In the genomic region with DNA sequence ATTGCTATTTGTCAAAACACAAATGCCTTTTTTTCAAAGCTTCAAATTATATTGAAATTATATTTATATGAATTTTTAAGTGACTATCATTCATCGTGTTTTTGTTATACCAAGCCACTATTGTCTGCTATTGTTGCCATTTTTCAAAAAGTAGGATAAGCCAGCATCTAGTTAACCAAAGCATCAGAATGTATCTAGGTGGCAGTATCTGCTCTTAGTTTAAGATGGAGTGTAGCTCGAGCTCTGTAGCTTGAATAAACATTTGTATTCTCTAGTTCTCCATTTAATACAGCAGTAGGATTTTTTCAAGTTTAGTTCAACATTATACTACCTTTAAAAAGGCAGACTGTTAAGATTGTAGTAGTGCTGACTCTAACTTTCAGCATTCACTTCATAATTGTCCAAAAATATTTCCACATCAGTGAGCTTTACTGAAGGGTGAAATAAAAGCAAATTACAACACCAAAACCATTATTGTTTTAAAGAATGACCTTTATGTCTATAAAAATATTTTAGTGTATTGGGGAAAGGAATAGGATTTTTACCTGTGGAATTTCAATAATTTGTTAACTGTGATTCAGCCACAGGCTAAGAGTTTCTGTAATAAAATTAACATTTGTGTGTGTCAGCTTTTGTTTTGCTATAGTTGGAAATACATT, we compare ENCODE assay signal across 8 cellular contexts. TPM values are rescaled to one million over a fixed set of nuclear protein-coding genes. Genes with fewer than 3 reads are reported as not detected.
DNase-seq lines count a peak whose midpoint lies in the region; ATAC-seq and TF ChIP-seq lines count a peak whose summit lies in the region.

No MANE protein-coding gene starts in this region.

- H3K9me3 Mint-ChIP-seq in type B pancreatic cell: no peaks in the 10 kb centered on the region

- H3K4me3 Mint-ChIP-seq in type B pancreatic cell: peak overlapping the region; percentile 21

- TF ChIP-seq CTCF in heart left ventricle (IDR thresholded peaks at IDR 0.05) (peak in 9 of 12 donors; percentile 10 to 52 (median 38)), Peyer's patch (IDR thresholded peaks at IDR 0.05) (peak in 4 of 6 experiments; percentile 19 to 60 (median 46)), foreskin fibroblast (IDR thresholded peaks at IDR 0.05; ENCODE audit: low read depth, low read length) (peak; percentile 45), type B pancreatic cell (conservative IDR thresholded peaks at IDR 0.05) (peak; percentile 37)

- H3K4me1 ChIP-seq in heart left ventricle (peaks cover 0 to 6% (median 0%) of the 10 kb centered on the region in 12 donors), Peyer's patch (no peaks in the 10 kb centered on the region)

- intact Hi-C loops in heart left ventricle (cut with DNase I): loop anchor here in 5 of 10 donors (2.0 to 5.0 kb wide), 2 partner anchors 331 to 336 kb away; no protein-coding TSS in a partner anchor
- intact Hi-C loops in Right ventricle myocardium inferior (cut with DNase I): loop anchor here (5.0 kb wide), 1 partner anchor 336 kb away; no protein-coding TSS in a partner anchor

- H3K36me3 ChIP-seq in heart left ventricle (no peaks in the 10 kb centered on the region), Peyer's patch (no peaks in the 10 kb centered on the region)

- WGBS in heart left ventricle, 4 donors: 23 to 35% (median 30%) methylated on average over 2 of the region's 2 CpGs

- DNase-seq in heart left ventricle (no peak), Right ventricle myocardium inferior (ENCODE audit: missing footprints) (no peak), Peyer's patch (no peak), foreskin fibroblast (peak; percentile 29 to 64), type B pancreatic cell (ENCODE audit: extremely low spot score, unreplicated experiment) (no peak), NCI-H1048 (lab: John Stamatoyannopoulos, UW) (no peak)

- H3K27ac ChIP-seq in heart left ventricle (no peak overlapping the region), Peyer's patch (no peak overlapping the region)

- H3K4me1 Mint-ChIP-seq in type B pancreatic cell (ENCODE audit: unreplicated experiment): peaks cover 18% of the 10 kb centered on the region

- H3K9me3 ChIP-seq in heart left ventricle (no peaks in the 10 kb centered on the region), Peyer's patch (no peaks in the 10 kb centered on the region)

- H3K27me3 Mint-ChIP-seq in type B pancreatic cell: peaks cover 8% of the 10 kb centered on the region

- H3K36me3 Mint-ChIP-seq in type B pancreatic cell: no peaks in the 10 kb centered on the region

- no peak overlapping the region for H3K27ac Mint-ChIP-seq in type B pancreatic cell

- H3K27me3 ChIP-seq in heart left ventricle (no peaks in the 10 kb centered on the region), Peyer's patch (no peaks in the 10 kb centered on the region)

- peak overlapping the region in 1 of 12 donors; percentile 5 for H3K4me3 ChIP-seq in heart left ventricle
- H3K4me3 ChIP-seq in Peyer's patch: no peak overlapping the region
- H3K4me3 ChIP-seq in foreskin fibroblast (ENCODE audit: low read depth in 1 of 2, low read length in 2 of 2): no peak overlapping the region

- TF ChIP-seq POLR2A in heart left ventricle (IDR thresholded peaks at IDR 0.05) (no peak), Peyer's patch (IDR thresholded peaks at IDR 0.05) (no peak)

- peak in 1 of 4 donors; percentile 39 for ATAC-seq in heart left ventricle
- ATAC-seq in Right ventricle myocardium inferior: no peak
- no peak for ATAC-seq in HG03520 (IDR thresholded peaks at IDR 0.05; ENCODE audit: unreplicated experiment)
- no peak for ATAC-seq in GM21423 (IDR thresholded peaks at IDR 0.05; ENCODE audit: unreplicated experiment)

RNA-seq across cellular contexts. Expression of a gene that starts 19.6 kb away (rescaled TPM):
- total RNA-seq in heart left ventricle (10 to 100 TPM in 5 of 9 donors, 1 to 10 TPM in 4; 5.0 to 11.7 (median 10.0) TPM), Right ventricle myocardium inferior (11.9 TPM), Peyer's patch (10 to 100 TPM in 1 of 4 donors, 1 to 10 TPM in 3; 2.5 to 10.7 (median 7.6) TPM), type B pancreatic cell (ENCODE audit: low replicate concordance) (6.7 and 8.4 TPM in 2 replicates)
- polyA plus RNA-seq in heart left ventricle: 1 to 10 TPM; 3.6 to 4.6 TPM

RNA-seq across cellular contexts. Expression of a gene that starts 41.2 kb away (rescaled TPM):
- total RNA-seq in heart left ventricle (10 to 100 TPM in 8 of 9 donors, 1 to 10 TPM in 1; 9.9 to 32.0 (median 22.7) TPM), Right ventricle myocardium inferior (19.0 TPM), Peyer's patch (10 to 100 TPM; 14.0 to 50.3 (median 21.2) TPM), type B pancreatic cell (ENCODE audit: low replicate concordance) (13.3 and 21.8 TPM in 2 replicates)
- 10 to 100 TPM in 1 of 2 donors, 1 to 10 TPM in 1; 8.1 to 16.3 TPM for polyA plus RNA-seq in heart left ventricle

Comparison
In these comparisons a context has a peak if more than half of its experiments do, and no peak if none do; other contexts are left out.
1. DNase-seq: peak in foreskin fibroblast (2 of 2); none in heart left ventricle (0 of 5), Right ventricle myocardium inferior (single experiment), Peyer's patch (0 of 3), type B pancreatic cell (single experiment) and NCI-H1048 (single experiment).
2. Peak in every context shown above with its lines, with median percentiles within 50 percentile points of each other: CTCF ChIP-seq.